10 cellular contexts compared by ENCODE assay signal in the genomic region with DNA sequence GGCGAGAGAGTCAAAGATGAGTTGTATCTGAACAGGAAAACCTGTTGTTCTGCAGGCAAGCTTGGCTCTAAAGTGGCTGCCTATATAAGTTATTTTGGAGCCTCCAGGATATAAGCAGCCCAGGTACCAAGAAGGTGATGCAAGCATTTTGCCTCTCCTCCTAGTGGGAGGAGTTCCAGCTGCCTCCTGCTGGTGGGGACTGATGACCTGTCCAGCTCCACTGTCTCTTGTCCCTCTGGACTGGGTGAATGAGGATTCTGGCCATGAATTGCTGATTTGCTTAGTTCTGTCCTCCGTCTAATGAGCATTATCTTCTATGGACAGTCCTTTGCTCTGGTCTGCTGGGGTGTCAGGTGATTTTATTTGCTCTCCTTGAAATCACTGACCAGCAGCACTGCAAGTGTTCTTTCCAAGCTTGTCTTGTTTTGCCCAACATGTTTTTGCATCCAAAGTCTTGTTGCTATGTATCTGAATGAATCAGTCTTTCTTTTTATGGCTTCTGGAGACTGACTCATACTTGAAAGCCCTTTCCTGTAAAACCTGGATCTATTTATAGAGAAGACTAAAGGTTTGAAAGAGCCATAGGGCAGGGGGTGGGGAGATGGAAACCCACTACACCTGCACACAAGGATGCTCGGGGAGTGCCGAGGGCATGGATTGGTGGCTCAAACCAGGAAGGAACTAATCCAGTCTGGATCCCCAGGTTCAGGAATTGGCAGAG. TPM values are rescaled to one million over a fixed set of nuclear protein-coding genes. Genes with fewer than 3 reads are reported as not detected.
DNase-seq lines count a peak whose midpoint lies in the region; ATAC-seq and TF ChIP-seq lines count a peak whose summit lies in the region.
"Had no signal": no experiment of that assay in that cellular context is flagged by ENCODE, and none has a peak within 500 bp of the region (broad histone marks: within the 10 kb centered on the region; RNA-seq: fewer than 3 reads in every experiment).

No MANE protein-coding gene starts in this region.

- H3K36me3 ChIP-seq in psoas muscle (ENCODE audit: insufficient read depth in 1 of 2, low read depth in 1 of 2): no peaks in the 10 kb centered on the region

- intact Hi-C loops in psoas muscle (cut with DNase I): no loop called here

- H3K4me3 ChIP-seq in fibroblast of mammary gland (ENCODE audit: control insufficient read depth, low read depth, low read length) (no peak overlapping the region), psoas muscle (peak overlapping the region; percentile 13)

- peaks cover 8% of the 10 kb centered on the region for H3K4me1 Mint-ChIP-seq in T-helper 1 cell treated with Interleukin-12 subunit alpha and Interleukin-12 subunit beta and Interleukin-4 antibody, amounts not matched to agents 30 μg/mL and 1 μg/mL, for 36 hours (ENCODE audit: low read depth)
- H3K4me1 Mint-ChIP-seq in glutamatergic neuron (ENCODE audit: low read depth, unreplicated experiment): no peaks in the 10 kb centered on the region
- H3K4me1 Mint-ChIP-seq: neural crest cell had no signal

- H3K36me3 Mint-ChIP-seq in T-helper 1 cell treated with Interleukin-12 subunit alpha and Interleukin-12 subunit beta and Interleukin-4 antibody, amounts not matched to agents 30 μg/mL and 1 μg/mL, for 36 hours (ENCODE audit: low read depth): no peaks in the 10 kb centered on the region
- peaks cover 4% of the 10 kb centered on the region for H3K36me3 Mint-ChIP-seq in glutamatergic neuron (ENCODE audit: unreplicated experiment)

- no peaks in the 10 kb centered on the region for H3K9me3 ChIP-seq in psoas muscle

- H3K27ac ChIP-seq in psoas muscle: peak overlapping the region; percentile 82

- no peaks in the 10 kb centered on the region for H3K27me3 Mint-ChIP-seq in T-helper 1 cell treated with Interleukin-12 subunit alpha and Interleukin-12 subunit beta and Interleukin-4 antibody, amounts not matched to agents 30 μg/mL and 1 μg/mL, for 36 hours (ENCODE audit: low read depth)
- H3K27me3 Mint-ChIP-seq in glutamatergic neuron (ENCODE audit: unreplicated experiment): peaks cover 2% of the 10 kb centered on the region
- H3K27me3 Mint-ChIP-seq: activated naive CD8-positive, alpha-beta T cell had no signal

- H3K9me3 Mint-ChIP-seq in T-helper 1 cell treated with Interleukin-12 subunit alpha and Interleukin-12 subunit beta and Interleukin-4 antibody, amounts not matched to agents 30 μg/mL and 1 μg/mL, for 36 hours: no peaks in the 10 kb centered on the region
- H3K9me3 Mint-ChIP-seq in glutamatergic neuron (ENCODE audit: unreplicated experiment): no peaks in the 10 kb centered on the region
- H3K9me3 Mint-ChIP-seq: neural crest cell had no signal

- no peaks in the 10 kb centered on the region for H3K27me3 ChIP-seq in psoas muscle (ENCODE audit: insufficient read depth in 3 of 3, low read length in 2 of 3)

- H3K4me1 ChIP-seq in psoas muscle: peaks cover 32% of the 10 kb centered on the region

- TF ChIP-seq CTCF in fibroblast of mammary gland (conservative IDR thresholded peaks at IDR 0.05; ENCODE audit: control insufficient read depth, insufficient read depth, low read depth, low read length) (no peak), psoas muscle (IDR thresholded peaks at IDR 0.05) (peak; percentile 28), glutamatergic neuron (IDR thresholded peaks at IDR 0.05; ENCODE audit: partially characterized antibody, unreplicated experiment) (no peak)

- WGBS in psoas muscle, 3 donors: 77 to 88% (median 82%) methylated on average over 4 of the region's 4 CpGs

- peak overlapping the region; percentile 15 for H3K27ac Mint-ChIP-seq in T-helper 1 cell treated with Interleukin-12 subunit alpha and Interleukin-12 subunit beta and Interleukin-4 antibody, amounts not matched to agents 30 μg/mL and 1 μg/mL, for 36 hours
- H3K27ac Mint-ChIP-seq in glutamatergic neuron (ENCODE audit: unreplicated experiment): no peak overlapping the region
- H3K27ac Mint-ChIP-seq: activated naive CD8-positive, alpha-beta T cell had no signal

- no peak overlapping the region for H3K4me3 Mint-ChIP-seq in T-helper 1 cell treated with Interleukin-12 subunit alpha and Interleukin-12 subunit beta and Interleukin-4 antibody, amounts not matched to agents 30 μg/mL and 1 μg/mL, for 36 hours
- no peak overlapping the region for H3K4me3 Mint-ChIP-seq in glutamatergic neuron (ENCODE audit: unreplicated experiment)
- H3K4me3 Mint-ChIP-seq: activated naive CD8-positive, alpha-beta T cell; neural crest cell had no signal

- peak; percentile 77 to 88 (median 84) for ATAC-seq in psoas muscle

- DNase-seq in ELR (ENCODE audit: low read depth): peak; percentile 86
- DNase-seq in fibroblast of mammary gland (ENCODE audit: low read depth): peak; percentile 88
- no peak for DNase-seq in psoas muscle
- DNase-seq in cerebellum (ENCODE audit: low spot score): no peak
- no peak for DNase-seq in activated T-cell treated with anti-CD3 and anti-CD28 coated beads, Interleukin-2, amount 50 U/mL, for 1 hour
- DNase-seq in midbrain (lab: John Stamatoyannopoulos, UW): no peak
- no peak for DNase-seq in glutamatergic neuron

RNA-seq across cellular contexts. Expression of gene EFHD1, which starts 40.6 kb away (rescaled TPM):
- total RNA-seq in psoas muscle: 10 to 100 TPM in 2 of 4 donors, 1 to 10 TPM in 2; 6.9 to 20.7 (median 9.8) TPM
- 10 to 100 TPM in 2 of 3 donors, 1 to 10 TPM in 1; 6.6 to 17.7 (median 10.7) TPM for polyA plus RNA-seq in psoas muscle
- 1.00 TPM for total RNA-seq in cerebellum
- 0.71 TPM for total RNA-seq in glutamatergic neuron (ENCODE audit: unreplicated experiment)

RNA-seq across cellular contexts. Expression of gene EIF4E2, which starts 42.4 kb away (rescaled TPM):
- total RNA-seq in psoas muscle (100 to 1,000 TPM in 1 of 4 donors, 10 to 100 TPM in 3; 76.1 to 136 (median 88.4) TPM), cerebellum (48.5 TPM), glutamatergic neuron (ENCODE audit: unreplicated experiment) (82.9 TPM)
- polyA plus RNA-seq in psoas muscle: 10 to 100 TPM; 39.6 to 85.2 (median 67.4) TPM

RNA-seq across cellular contexts. Expression of gene TIGD1, which starts 42.5 kb away (rescaled TPM):
- total RNA-seq in psoas muscle (1 to 10 TPM; 2.3 to 4.9 (median 3.7) TPM), cerebellum (10.9 TPM), glutamatergic neuron (ENCODE audit: unreplicated experiment) (12.3 TPM)
- 1 to 10 TPM; 2.6 to 6.8 (median 6.4) TPM for polyA plus RNA-seq in psoas muscle

RNA-seq across cellular contexts. Expression of gene CHRNG, which starts 53.4 kb away (rescaled TPM):
- total RNA-seq in psoas muscle (10 to 100 TPM in 2 of 4 donors, 1 to 10 TPM in 2; 2.9 to 94.1 (median 17.2) TPM), cerebellum (not detected), glutamatergic neuron (ENCODE audit: unreplicated experiment) (3.5 TPM)
- polyA plus RNA-seq in psoas muscle: 1 to 10 TPM in 2 of 3 donors, under 1 TPM in 1; 0.68 to 7.3 (median 1.5) TPM
- total RNA-seq: neural crest cell had no signal

Comparison
In these comparisons a context has a peak if more than half of its experiments do, and no peak if none do; other contexts are left out.
1. DNase-seq: peak in ELR (single experiment) and fibroblast of mammary gland (single experiment); none in psoas muscle (0 of 2), cerebellum (single experiment), activated T-cell treated with anti-CD3 and anti-CD28 coated beads, Interleukin-2, amount 50 U/mL, for 1 hour (single experiment), midbrain (single experiment) and glutamatergic neuron (single experiment).